In the genomic region with DNA sequence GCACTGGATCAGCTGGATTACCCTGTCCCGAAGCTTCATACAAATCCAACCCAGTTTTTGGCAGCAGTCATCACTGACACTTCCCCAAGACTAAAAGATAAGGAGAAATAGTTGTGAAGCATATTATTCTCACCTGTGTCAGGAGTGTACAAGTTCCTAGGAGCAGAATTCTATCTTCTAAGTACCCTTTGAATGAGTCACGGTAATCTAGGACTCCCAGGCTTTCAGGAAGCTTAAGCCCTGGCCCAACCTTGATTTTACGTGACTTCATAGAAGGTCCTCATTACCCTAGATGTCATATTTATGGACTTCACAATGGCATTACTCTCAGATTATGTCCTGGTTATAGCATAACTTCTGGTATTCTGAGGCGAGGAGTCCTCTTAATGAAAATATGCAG, we compare ENCODE assay signal across 33 cellular contexts.
"Had no signal": no experiment of that assay in that cellular context is flagged by ENCODE, and none has a peak within 500 bp of the region (broad histone marks: within the 10 kb centered on the region; RNA-seq: fewer than 3 reads in every experiment).

No MANE protein-coding gene starts in this region.

- DNase-seq: Karpas-422, Kasumi-1, MG63, MM.1S, NCI-H1048, NCI-H1092, NCI-H1092 treated with DMSO at 0.1 percent for 48 hours, NCI-H1105, NCI-H1105 treated with DMSO at 0.1 percent for 48 hours, NCI-H1417, NCI-H1417 treated with DMSO at 0.1 percent for 48 hours, NCI-H1436, NCI-H1436 treated with DMSO at 0.1 percent for 48 hours, NCI-H146, NCI-H1694, NCI-H1694 treated with DMSO at 0.1 percent for 48 hours, NCI-H187, NCI-H187 treated with DMSO at 0.1 percent for 48 hours, NCI-H1930, NCI-H2029, NCI-H2029 treated with DMSO at 0.1 percent for 48 hours, NCI-H2081, NCI-H2081 treated with DMSO at 0.1 percent for 48 hours, NCI-H2107, NCI-H2171, NCI-H2171 treated with DMSO at 0.1 percent for 48 hours, NCI-H2227 treated with DMSO at 0.1 percent for 48 hours, NCI-H226, NCI-H345, NCI-H446, NCI-H446 treated with DMSO at 0.1 percent for 48 hours, NCI-H510A, NCI-H510A treated with DMSO at 0.1 percent for 48 hours had no signal

- H3K9me3 ChIP-seq: MG63 had no signal

- H3K4me3 ChIP-seq: MG63 had no signal

- H3K27me3 ChIP-seq: MG63 had no signal
